Comparison of ENCODE assay signal across 8 cellular contexts in genomic region chr3:172332256-172333041, GRCh38.
A peak's percentile ranks its signal among the peaks of the same experiment; 100 is the strongest.
DNase-seq lines count a peak whose midpoint lies in the region; ATAC-seq and TF ChIP-seq lines count a peak whose summit lies in the region.

No MANE protein-coding gene starts in this region.

- peaks cover 2% of the 10 kb centered on the region for H3K36me3 Mint-ChIP-seq in activated naive CD4-positive, alpha-beta T cell treated with anti-CD3 and anti-CD28 coated beads, Interleukin-2, amount 10 ng/mL, durations not matched to agents 7 days and 5 days

- H3K4me1 Mint-ChIP-seq in activated naive CD4-positive, alpha-beta T cell treated with anti-CD3 and anti-CD28 coated beads, Interleukin-2, amount 10 ng/mL, durations not matched to agents 7 days and 5 days: peaks cover 4% of the 10 kb centered on the region

- no peaks in the 10 kb centered on the region for H3K9me3 Mint-ChIP-seq in activated naive CD4-positive, alpha-beta T cell treated with anti-CD3 and anti-CD28 coated beads, Interleukin-2, amount 10 ng/mL, durations not matched to agents 7 days and 5 days

- H2AFZ ChIP-seq in Loucy (ENCODE audit: low read length): no peak overlapping the region
- H2AFZ ChIP-seq in SK-N-SH (ENCODE audit: low read depth): no peak overlapping the region

- H3K4me3 ChIP-seq in Loucy (ENCODE audit: low read length, poor library complexity, severe bottlenecking): no peak overlapping the region
- no peak overlapping the region; a peak in 1 of 4 replicates for H3K4me3 ChIP-seq in SK-N-SH (ENCODE audit: low read depth in 2 of 2, low read length in 1 of 2)
- H3K4me3 ChIP-seq in prostate gland: no peak overlapping the region

- no peak overlapping the region for H3K9ac ChIP-seq in Loucy (ENCODE audit: low read depth, low read length, poor library complexity, severe bottlenecking)
- no peak overlapping the region for H3K9ac ChIP-seq in SK-N-SH

- no peaks in the 10 kb centered on the region for H4K20me1 ChIP-seq in Loucy (ENCODE audit: insufficient read depth, low read length, poor library complexity, severe bottlenecking)
- no peaks in the 10 kb centered on the region for H4K20me1 ChIP-seq in SK-N-SH (ENCODE audit: insufficient read depth)

- POLR2A ChIA-PET in SK-N-SH (lab: Yijun Ruan, JAX): interaction anchor here (0.9 to 1.2 kb wide), 2 partner anchors 16 to 290 kb away, joined by 3 to 5 read pairs; no protein-coding TSS in a partner anchor

- 53% methylated on average over 2 of the region's 2 CpGs for WGBS in SK-N-SH (ENCODE audit: low lambda C conversion rate)
- 46% methylated on average over 2 of the region's 2 CpGs for WGBS in prostate gland

- peaks cover 11% of the 10 kb centered on the region; the same call in 1 of the 2 replicates for H3K36me3 ChIP-seq in Loucy (ENCODE audit: insufficient read depth, low read length)
- H3K36me3 ChIP-seq in SK-N-SH (replicated peaks in 1 of 2; ENCODE audit: control insufficient read depth in 1 of 2, insufficient read depth in 2 of 2, low read length in 1 of 2): peaks cover 57 to 73% of the 10 kb centered on the region in 2 experiments
- no peaks in the 10 kb centered on the region for H3K36me3 ChIP-seq in prostate gland

- H3K9me3 ChIP-seq in Loucy (ENCODE audit: insufficient read depth, low read depth, low read length) (no peaks in the 10 kb centered on the region), SK-N-SH (no peaks in the 10 kb centered on the region), prostate gland (no peaks in the 10 kb centered on the region)

- CTCF ChIA-PET in SK-N-SH (lab: Yijun Ruan, JAX): interaction anchor here (0.6 to 4.6 kb wide), 54 partner anchors 9 to 627 kb away, joined by 3 to 47 read pairs (median 4); partner anchors contain the start of gene PLD1
- CTCF ChIA-PET in activated naive CD4-positive, alpha-beta T cell treated with anti-CD3 and anti-CD28 coated beads, Interleukin-2, amount 10 ng/mL, durations not matched to agents 7 days and 5 days (lab: Charles Lee): interaction anchor here (0.6 to 7.7 kb wide), 54 partner anchors 9 to 1976 kb away, joined by 3 to 115 read pairs (median 4); partner anchors contain the start of gene FNDC3B

- H3K9me2 ChIP-seq in Loucy (replicated peaks; ENCODE audit: low read depth, low read length) (no peaks in the 10 kb centered on the region), SK-N-SH (no peaks in the 10 kb centered on the region)

- H3K4me3 Mint-ChIP-seq in activated naive CD4-positive, alpha-beta T cell treated with anti-CD3 and anti-CD28 coated beads, Interleukin-2, amount 10 ng/mL, durations not matched to agents 7 days and 5 days: no peak overlapping the region

- H3K27ac ChIP-seq in SK-N-SH (ENCODE audit: low read depth in 2 of 2, low read length in 1 of 2) (peak overlapping the region; percentile 3 to 56; a peak in 2 of 4 replicates), prostate gland (no peak overlapping the region)

- no peak for TF ChIP-seq EP300 in SK-N-SH (IDR thresholded peaks at IDR 0.05; ENCODE audit: borderline replicate concordance in 1 of 2, low read depth in 1 of 2, low read length in 1 of 2)

- TF ChIP-seq RAD21 in SK-N-SH (IDR thresholded peaks at IDR 0.05; ENCODE audit: low read length): peak; percentile 78

- TF ChIP-seq CTCF in Loucy (conservative IDR thresholded peaks at IDR 0.05; ENCODE audit: low read length) (peak; percentile 93), SK-N-SH (IDR thresholded peaks at IDR 0.05) (peak; percentile 93), prostate gland (IDR thresholded peaks at IDR 0.05) (peak; percentile 68 to 86 (median 77))

- intact Hi-C loops in Right ventricle myocardium superior (cut with DNase I) (loop anchor here (5.0 kb wide), 1 partner anchor 290 kb away; no protein-coding TSS in a partner anchor), prostate gland (cut with DNase I) (loop anchor here (2.0 to 5.0 kb wide), 2 partner anchors 144 to 295 kb away; partner anchors contain the start of gene FNDC3B)

- no peaks in the 10 kb centered on the region for H3K4me1 ChIP-seq in Loucy (ENCODE audit: insufficient read depth, low read length, poor library complexity, severe bottlenecking)
- peaks cover 0 to 9% of the 10 kb centered on the region in 2 experiments; a peak in 1 of 4 replicates for H3K4me1 ChIP-seq in SK-N-SH (ENCODE audit: control insufficient read depth in 1 of 2, insufficient read depth in 2 of 2, low read depth in 1 of 2, low read length in 1 of 2)
- no peaks in the 10 kb centered on the region for H3K4me1 ChIP-seq in prostate gland (replicated peaks)

- DNase-seq in DMS153 treated with DMSO at 0.1 percent for 48 hours (lab: John Stamatoyannopoulos, UW; ENCODE audit: unreplicated experiment): peak; percentile 65
- DNase-seq in SK-N-SH: peak; percentile 66
- peak; percentile 65 for DNase-seq in activated naive CD4-positive, alpha-beta T cell treated with anti-CD3 and anti-CD28 coated beads, Interleukin-2, amount 10 ng/mL, durations not matched to agents 7 days and 5 days
- DNase-seq in Right ventricle myocardium superior: peak; percentile 63
- peak; percentile 67 for DNase-seq in prostate gland (ENCODE audit: low spot score)

- H3K79me2 ChIP-seq in Loucy (ENCODE audit: insufficient read depth, low read length): no peaks in the 10 kb centered on the region
- peaks cover 13% of the 10 kb centered on the region for H3K79me2 ChIP-seq in SK-N-SH (ENCODE audit: insufficient read depth)

- no peaks in the 10 kb centered on the region for H3K27me3 Mint-ChIP-seq in activated naive CD4-positive, alpha-beta T cell treated with anti-CD3 and anti-CD28 coated beads, Interleukin-2, amount 10 ng/mL, durations not matched to agents 7 days and 5 days

- ATAC-seq in GM21619 (IDR thresholded peaks at IDR 0.05; ENCODE audit: unreplicated experiment) (peak; percentile 82), Right ventricle myocardium superior (ENCODE audit: poor library complexity) (peak; percentile 90), HG03457 (IDR thresholded peaks at IDR 0.05; ENCODE audit: unreplicated experiment) (no peak)

- H3F3A ChIP-seq in Loucy (ENCODE audit: low read depth) (no peaks in the 10 kb centered on the region), SK-N-SH (replicated peaks; ENCODE audit: insufficient read depth) (peaks cover 32% of the 10 kb centered on the region)

- H3K27ac Mint-ChIP-seq in activated naive CD4-positive, alpha-beta T cell treated with anti-CD3 and anti-CD28 coated beads, Interleukin-2, amount 10 ng/mL, durations not matched to agents 7 days and 5 days: peak overlapping the region; percentile 58

- H3K4me2 ChIP-seq in Loucy (ENCODE audit: low read depth, low read length, poor library complexity, severe bottlenecking): no peak overlapping the region
- no peak overlapping the region for H3K4me2 ChIP-seq in SK-N-SH

- TF ChIP-seq POLR2A in prostate gland (IDR thresholded peaks at IDR 0.05): no peak

- H3K27me3 ChIP-seq in Loucy (ENCODE audit: insufficient read depth, low read length, poor library complexity, severe bottlenecking) (no peaks in the 10 kb centered on the region), SK-N-SH (ENCODE audit: insufficient read depth) (no peaks in the 10 kb centered on the region), prostate gland (replicated peaks; ENCODE audit: insufficient read depth) (no peaks in the 10 kb centered on the region)

TF ChIP-seq in SK-N-SH, 30 proteins besides CTCF, POLR2A, EP300 and RAD21:
- TF ChIP-seq CHD2 (IDR thresholded peaks at IDR 0.05; ENCODE audit: low read length, partially characterized antibody): peak; percentile 23
- peak; percentile 72 for TF ChIP-seq SMC3 (IDR thresholded peaks at IDR 0.05; ENCODE audit: low read depth, low read length)
- TF ChIP-seq IRF3 (IDR thresholded peaks at IDR 0.05; ENCODE audit: low read depth, low read length): no peak
- TF ChIP-seq MXI1 (IDR thresholded peaks at IDR 0.05; ENCODE audit: low read depth, low read length): no peak
- TF ChIP-seq MAX (IDR thresholded peaks at IDR 0.05; ENCODE audit: low read depth): 0 out of 2 replicates have a peak, but pooled peaks have one; percentile 33

Comparison
In these comparisons a context has a peak if more than half of its experiments do, and no peak if none do; other contexts are left out.
1. H3K27ac ChIP-seq: peak in SK-N-SH (2 of 2); none in prostate gland (0 of 2).
2. Peak in every context shown above with its lines, with median percentiles within 50 percentile points of each other: DNase-seq and CTCF ChIP-seq.